Comparison of ENCODE assay signal across 2 cellular contexts in the genomic region with DNA sequence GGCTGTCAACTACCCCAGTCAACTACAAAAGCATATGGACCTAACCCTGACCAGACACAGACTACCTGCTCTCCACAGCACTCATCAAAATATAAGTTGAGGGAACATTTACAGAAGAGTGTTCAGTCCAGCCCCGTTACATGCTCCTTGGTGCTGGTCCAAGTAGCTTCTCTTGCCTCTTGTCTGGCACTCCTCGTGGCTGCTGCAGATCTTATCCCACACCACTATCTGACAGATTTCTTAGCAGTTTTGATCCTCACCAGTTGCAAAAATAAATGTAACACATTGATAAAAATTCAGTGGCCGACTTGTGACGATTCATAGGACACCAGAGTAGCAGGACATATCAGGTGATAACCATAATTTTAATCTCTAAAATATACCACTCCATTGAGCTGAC.
TF ChIP-seq lines count a peak whose summit lies in the region.

No MANE protein-coding gene starts in this region.

TF ChIP-seq in A549, 52 proteins besides CTCF, POLR2A, EP300 and RAD21:
- no peak for TF ChIP-seq EHF (CRISPR knock-in tag; IDR thresholded peaks at IDR 0.05)
- TF ChIP-seq, protein P1, sequence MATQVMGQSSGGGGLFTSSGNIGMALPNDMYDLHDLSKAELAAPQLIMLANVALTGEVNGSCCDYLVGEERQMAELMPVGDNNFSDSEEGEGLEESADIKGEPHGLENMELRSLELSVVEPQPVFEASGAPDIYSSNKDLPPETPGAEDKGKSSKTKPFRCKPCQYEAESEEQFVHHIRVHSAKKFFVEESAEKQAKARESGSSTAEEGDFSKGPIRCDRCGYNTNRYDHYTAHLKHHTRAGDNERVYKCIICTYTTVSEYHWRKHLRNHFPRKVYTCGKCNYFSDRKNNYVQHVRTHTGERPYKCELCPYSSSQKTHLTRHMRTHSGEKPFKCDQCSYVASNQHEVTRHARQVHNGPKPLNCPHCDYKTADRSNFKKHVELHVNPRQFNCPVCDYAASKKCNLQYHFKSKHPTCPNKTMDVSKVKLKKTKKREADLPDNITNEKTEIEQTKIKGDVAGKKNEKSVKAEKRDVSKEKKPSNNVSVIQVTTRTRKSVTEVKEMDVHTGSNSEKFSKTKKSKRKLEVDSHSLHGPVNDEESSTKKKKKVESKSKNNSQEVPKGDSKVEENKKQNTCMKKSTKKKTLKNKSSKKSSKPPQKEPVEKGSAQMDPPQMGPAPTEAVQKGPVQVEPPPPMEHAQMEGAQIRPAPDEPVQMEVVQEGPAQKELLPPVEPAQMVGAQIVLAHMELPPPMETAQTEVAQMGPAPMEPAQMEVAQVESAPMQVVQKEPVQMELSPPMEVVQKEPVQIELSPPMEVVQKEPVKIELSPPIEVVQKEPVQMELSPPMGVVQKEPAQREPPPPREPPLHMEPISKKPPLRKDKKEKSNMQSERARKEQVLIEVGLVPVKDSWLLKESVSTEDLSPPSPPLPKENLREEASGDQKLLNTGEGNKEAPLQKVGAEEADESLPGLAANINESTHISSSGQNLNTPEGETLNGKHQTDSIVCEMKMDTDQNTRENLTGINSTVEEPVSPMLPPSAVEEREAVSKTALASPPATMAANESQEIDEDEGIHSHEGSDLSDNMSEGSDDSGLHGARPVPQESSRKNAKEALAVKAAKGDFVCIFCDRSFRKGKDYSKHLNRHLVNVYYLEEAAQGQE (IDR thresholded peaks at IDR 0.05): no peak
- TF ChIP-seq MAFK (IDR thresholded peaks at IDR 0.05; ENCODE audit: partially characterized antibody): no peak
- TF ChIP-seq, protein P2, sequence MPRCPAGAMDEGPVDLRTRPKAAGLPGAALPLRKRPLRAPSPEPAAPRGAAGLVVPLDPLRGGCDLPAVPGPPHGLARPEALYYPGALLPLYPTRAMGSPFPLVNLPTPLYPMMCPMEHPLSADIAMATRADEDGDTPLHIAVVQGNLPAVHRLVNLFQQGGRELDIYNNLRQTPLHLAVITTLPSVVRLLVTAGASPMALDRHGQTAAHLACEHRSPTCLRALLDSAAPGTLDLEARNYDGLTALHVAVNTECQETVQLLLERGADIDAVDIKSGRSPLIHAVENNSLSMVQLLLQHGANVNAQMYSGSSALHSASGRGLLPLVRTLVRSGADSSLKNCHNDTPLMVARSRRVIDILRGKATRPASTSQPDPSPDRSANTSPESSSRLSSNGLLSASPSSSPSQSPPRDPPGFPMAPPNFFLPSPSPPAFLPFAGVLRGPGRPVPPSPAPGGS (IDR thresholded peaks at IDR 0.05): no peak
- no peak for TF ChIP-seq ZFP36 (IDR thresholded peaks at IDR 0.05; ENCODE audit: borderline replicate concordance, partially characterized antibody)
- TF ChIP-seq MYC (IDR thresholded peaks at IDR 0.05; ENCODE audit: borderline replicate concordance, low read length): no peak
- no peak for TF ChIP-seq FOXS1 (CRISPR knock-in tag; IDR thresholded peaks at IDR 0.05)
- no peak for TF ChIP-seq FOSL2 (IDR thresholded peaks at IDR 0.05)
- TF ChIP-seq FOSL2 (CRISPR knock-in tag; IDR thresholded peaks at IDR 0.05): no peak
- TF ChIP-seq SREBF2 (IDR thresholded peaks at IDR 0.05): no peak
- TF ChIP-seq JUN (IDR thresholded peaks at IDR 0.05): no peak
- TF ChIP-seq PHF8 (IDR thresholded peaks at IDR 0.05; ENCODE audit: borderline replicate concordance, low read depth): no peak
- no peak for TF ChIP-seq KDM1A (IDR thresholded peaks at IDR 0.05; ENCODE audit: low read depth)
- TF ChIP-seq RARB (CRISPR knock-in tag; IDR thresholded peaks at IDR 0.05): no peak
- TF ChIP-seq, protein P3, sequence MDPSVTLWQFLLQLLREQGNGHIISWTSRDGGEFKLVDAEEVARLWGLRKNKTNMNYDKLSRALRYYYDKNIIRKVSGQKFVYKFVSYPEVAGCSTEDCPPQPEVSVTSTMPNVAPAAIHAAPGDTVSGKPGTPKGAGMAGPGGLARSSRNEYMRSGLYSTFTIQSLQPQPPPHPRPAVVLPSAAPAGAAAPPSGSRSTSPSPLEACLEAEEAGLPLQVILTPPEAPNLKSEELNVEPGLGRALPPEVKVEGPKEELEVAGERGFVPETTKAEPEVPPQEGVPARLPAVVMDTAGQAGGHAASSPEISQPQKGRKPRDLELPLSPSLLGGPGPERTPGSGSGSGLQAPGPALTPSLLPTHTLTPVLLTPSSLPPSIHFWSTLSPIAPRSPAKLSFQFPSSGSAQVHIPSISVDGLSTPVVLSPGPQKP (IDR thresholded peaks at IDR 0.05; ENCODE audit: low read depth, low read length): no peak
TF ChIP-seq in A549: peak in this region for 0.

TF ChIP-seq in IMR-90, 13 proteins besides CTCF, POLR2A, EP300 and RAD21:
- TF ChIP-seq MAFK (IDR thresholded peaks at IDR 0.05; ENCODE audit: low read depth, low read length) (no peak), MXI1 (IDR thresholded peaks at IDR 0.05; ENCODE audit: borderline replicate concordance, low read depth, low read length) (no peak), FOS (IDR thresholded peaks at IDR 0.05; ENCODE audit: low read depth, low read length) (no peak), CHD1 (IDR thresholded peaks at IDR 0.05; ENCODE audit: low read depth, low read length) (no peak), RFX5 (IDR thresholded peaks at IDR 0.05; ENCODE audit: low read depth, low read length) (no peak), RCOR1 (IDR thresholded peaks at IDR 0.05; ENCODE audit: insufficient replicate concordance, low read length) (no peak), BHLHE40 (IDR thresholded peaks at IDR 0.05; ENCODE audit: low read depth, low read length) (no peak), NFE2L2 (IDR thresholded peaks at IDR 0.05; ENCODE audit: low read depth, low read length) (no peak), MAZ (IDR thresholded peaks at IDR 0.05; ENCODE audit: borderline replicate concordance, low read depth, low read length) (no peak), SMC3 (IDR thresholded peaks at IDR 0.05; ENCODE audit: low read depth, low read length) (no peak)
- TF ChIP-seq, protein P3 (IDR thresholded peaks at IDR 0.05; ENCODE audit: borderline replicate concordance, low read depth, low read length): no peak
- TF ChIP-seq, protein P4, sequence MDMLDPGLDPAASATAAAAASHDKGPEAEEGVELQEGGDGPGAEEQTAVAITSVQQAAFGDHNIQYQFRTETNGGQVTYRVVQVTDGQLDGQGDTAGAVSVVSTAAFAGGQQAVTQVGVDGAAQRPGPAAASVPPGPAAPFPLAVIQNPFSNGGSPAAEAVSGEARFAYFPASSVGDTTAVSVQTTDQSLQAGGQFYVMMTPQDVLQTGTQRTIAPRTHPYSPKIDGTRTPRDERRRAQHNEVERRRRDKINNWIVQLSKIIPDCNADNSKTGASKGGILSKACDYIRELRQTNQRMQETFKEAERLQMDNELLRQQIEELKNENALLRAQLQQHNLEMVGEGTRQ (IDR thresholded peaks at IDR 0.05; ENCODE audit: low read depth, low read length): no peak
TF ChIP-seq in IMR-90: peak in this region for 0.
